ENCODE assay signal across 1 cellular context in genomic region chr5:173010021-173010420, GRCh38.
TF ChIP-seq lines count a peak whose summit lies in the region.

No MANE protein-coding gene starts in this region.

TF ChIP-seq in GM23338, 12 proteins besides CTCF, POLR2A, EP300 and RAD21 (continued from another document):
- TF ChIP-seq REST (IDR thresholded peaks at IDR 0.05; ENCODE audit: unreplicated experiment) = no peak
- no peak for TF ChIP-seq EZH2 (IDR thresholded peaks at IDR 0.05; ENCODE audit: low read depth, unreplicated experiment)
- TF ChIP-seq NANOG (IDR thresholded peaks at IDR 0.05; ENCODE audit: borderline replicate concordance) = no peak
- TF ChIP-seq CREB1 (CRISPR knock-in tag; IDR thresholded peaks at IDR 0.05; ENCODE audit: low read depth) = no peak
